Comparison of ENCODE assay signal across 2 cellular contexts in genomic region chr3:119191800-119192199, GRCh38.
TF ChIP-seq lines count a peak whose summit lies in the region.

No MANE protein-coding gene starts in this region.

TF ChIP-seq in IMR-90, 13 proteins besides CTCF, POLR2A, EP300 and RAD21:
- peak; percentile 93 for TF ChIP-seq NFE2L2 (IDR thresholded peaks at IDR 0.05; ENCODE audit: low read depth, low read length)
- TF ChIP-seq RFX5 (IDR thresholded peaks at IDR 0.05; ENCODE audit: low read depth, low read length) = no peak
- no peak for TF ChIP-seq MAZ (IDR thresholded peaks at IDR 0.05; ENCODE audit: borderline replicate concordance, low read depth, low read length)
- TF ChIP-seq MAFK (IDR thresholded peaks at IDR 0.05; ENCODE audit: low read depth, low read length) = peak; percentile 42; the same call in 1 of the 2 replicates
- TF ChIP-seq FOS (IDR thresholded peaks at IDR 0.05; ENCODE audit: low read depth, low read length) = no peak

TF ChIP-seq in H1, 55 proteins besides CTCF, POLR2A, EP300 and RAD21:
- TF ChIP-seq CBX5 (IDR thresholded peaks at IDR 0.05; ENCODE audit: low read depth, low read length) (no peak), MAFK (IDR thresholded peaks at IDR 0.05; ENCODE audit: low read depth, low read length) (no peak), POLR2AphosphoS5 (IDR thresholded peaks at IDR 0.05; ENCODE audit: low read depth, low read length) (no peak), CEBPB (IDR thresholded peaks at IDR 0.05; ENCODE audit: low read depth, low read length) (no peak), BCL11A (IDR thresholded peaks at IDR 0.05; ENCODE audit: low read depth in 2 of 2, low read length in 2 of 2) (no peak), MAX (IDR thresholded peaks at IDR 0.05) (no peak), HDAC6 (IDR thresholded peaks at IDR 0.05; ENCODE audit: low read depth, low read length) (no peak), JUND (IDR thresholded peaks at IDR 0.05; ENCODE audit: low read length) (no peak), ATF2 (IDR thresholded peaks at IDR 0.05; ENCODE audit: low read length) (no peak), TCF12 (IDR thresholded peaks at IDR 0.05; ENCODE audit: low read depth, low read length) (no peak), EZH2 (IDR thresholded peaks at IDR 0.05; ENCODE audit: low read depth, low read length, severe bottlenecking) (no peak), CHD1 (IDR thresholded peaks at IDR 0.05; ENCODE audit: low read depth, low read length) (no peak), CHD7 (IDR thresholded peaks at IDR 0.05; ENCODE audit: insufficient replicate concordance, low read length) (no peak), RFX5 (IDR thresholded peaks at IDR 0.05; ENCODE audit: borderline replicate concordance, low read depth, low read length) (no peak), CBX8 (IDR thresholded peaks at IDR 0.05; ENCODE audit: borderline replicate concordance, low read depth, low read length) (no peak)
